9 cellular contexts compared by ENCODE assay signal in the genomic region with DNA sequence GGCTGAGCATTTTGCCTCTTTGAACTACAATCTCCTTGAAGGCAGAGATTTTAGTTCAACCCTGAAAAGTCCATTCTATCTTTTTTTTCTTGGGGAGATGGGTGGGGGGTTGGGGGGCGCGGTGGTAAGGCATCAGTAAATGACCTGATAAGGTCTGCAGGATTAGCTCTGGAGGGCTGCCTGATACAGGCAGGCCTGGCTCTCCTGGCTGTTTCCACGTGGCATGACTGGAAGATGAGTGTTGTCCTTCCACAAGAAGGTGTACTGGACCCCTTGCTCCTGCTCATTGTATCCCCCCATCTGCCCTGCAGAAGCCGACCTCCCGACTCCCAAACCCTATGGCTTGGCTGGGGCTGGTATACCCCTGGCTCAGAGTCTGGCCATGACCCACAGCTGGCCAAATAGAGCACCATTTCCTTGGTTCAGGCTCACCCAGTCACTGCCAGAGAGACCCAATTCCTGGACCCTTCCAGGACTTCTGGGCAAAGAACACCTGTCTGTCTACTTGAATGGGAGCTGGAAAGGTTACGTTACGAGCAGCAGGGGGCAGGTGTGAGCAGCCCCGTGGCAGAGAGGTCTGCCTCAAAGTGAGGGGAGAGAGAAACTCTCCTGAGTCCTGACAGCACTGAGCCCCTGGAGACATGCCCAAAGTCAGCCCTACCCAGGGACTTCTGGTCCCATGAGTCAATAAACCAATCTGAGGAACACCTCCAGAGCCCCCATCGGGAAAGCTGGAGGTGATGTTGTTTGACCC. TPM values are rescaled to one million over a fixed set of nuclear protein-coding genes. Genes with fewer than 3 reads are reported as not detected.
DNase-seq lines count a peak whose midpoint lies in the region; ATAC-seq and TF ChIP-seq lines count a peak whose summit lies in the region.
"Had no signal": no experiment of that assay in that cellular context is flagged by ENCODE, and none has a peak within 500 bp of the region (broad histone marks: within the 10 kb centered on the region; RNA-seq: fewer than 3 reads in every experiment).

No MANE protein-coding gene starts in this region.

- H3K27ac Mint-ChIP-seq in activated T-cell treated with anti-CD3 and anti-CD28 coated beads, Interleukin-2, amount 50 U/mL, for 72 hours = no peak overlapping the region
- no peak overlapping the region for H3K27ac Mint-ChIP-seq in glutamatergic neuron (ENCODE audit: unreplicated experiment)

- H3K4me1 Mint-ChIP-seq in activated T-cell treated with anti-CD3 and anti-CD28 coated beads, Interleukin-2, amount 50 U/mL, for 72 hours (ENCODE audit: low read depth) = peaks cover 74% of the 10 kb centered on the region
- no peaks in the 10 kb centered on the region for H3K4me1 Mint-ChIP-seq in glutamatergic neuron (ENCODE audit: low read depth, unreplicated experiment)

- DNase-seq in DND-41 (peak; percentile 56), MG63 (peak; percentile 70), glutamatergic neuron (peak; percentile 45), NCI-H2107 (lab: John Stamatoyannopoulos, UW) (no peak)
- peak; percentile 49 to 58 for DNase-seq in activated T-cell treated with anti-CD3 and anti-CD28 coated beads, Interleukin-2, amount 50 U/mL, for 72 hours
- DNase-seq in stimulated activated CD4-positive, alpha-beta T cell treated with anti-CD3 and anti-CD28 coated beads, Interleukin-4, amount 100 ng/mL, for 1 hour = peak; percentile 52

- H3K9me3 ChIP-seq in DND-41 (ENCODE audit: insufficient read depth, low read length, severe bottlenecking) (no peaks in the 10 kb centered on the region), MG63 (no peaks in the 10 kb centered on the region)

- H3K4me2 ChIP-seq in DND-41 (ENCODE audit: insufficient read depth, low read length) = no peak overlapping the region

- peaks cover 38% of the 10 kb centered on the region for H4K20me1 ChIP-seq in DND-41 (ENCODE audit: insufficient read depth, low read length)

- no peak overlapping the region for H3K9ac ChIP-seq in DND-41 (ENCODE audit: low read depth, low read length)

- no peaks in the 10 kb centered on the region for H3K4me1 ChIP-seq in DND-41 (ENCODE audit: insufficient read depth, low read length)

- peaks cover 13% of the 10 kb centered on the region for H3K36me3 ChIP-seq in DND-41 (ENCODE audit: insufficient read depth, low read length)
- peaks cover 85% of the 10 kb centered on the region for H3K36me3 ChIP-seq in MG63

- no peak overlapping the region for H3K4me3 Mint-ChIP-seq in activated T-cell treated with anti-CD3 and anti-CD28 coated beads, Interleukin-2, amount 50 U/mL, for 72 hours
- H3K4me3 Mint-ChIP-seq in glutamatergic neuron (ENCODE audit: unreplicated experiment) = no peak overlapping the region

- ATAC-seq in DND-41 (ENCODE audit: insufficient read depth, low read depth) (peak; percentile 63; the same call in 2 of the 3 replicates), GM18519 (IDR thresholded peaks at IDR 0.05; ENCODE audit: low FRiP score, unreplicated experiment) (no peak), GM19023 (IDR thresholded peaks at IDR 0.05; ENCODE audit: unreplicated experiment) (no peak)
- ATAC-seq in activated T-cell treated with anti-CD3 and anti-CD28 coated beads, Interleukin-2, amount 50 U/mL, for 72 hours (replicated peaks in 1 of 2) = no peak

- H3K27me3 Mint-ChIP-seq in activated T-cell treated with anti-CD3 and anti-CD28 coated beads, Interleukin-2, amount 50 U/mL, for 72 hours (ENCODE audit: low read depth) = no peaks in the 10 kb centered on the region
- peaks cover 11% of the 10 kb centered on the region for H3K27me3 Mint-ChIP-seq in glutamatergic neuron (ENCODE audit: unreplicated experiment)

- no peak overlapping the region for H2AFZ ChIP-seq in DND-41 (ENCODE audit: low read depth, low read length)

- H3K36me3 Mint-ChIP-seq in activated T-cell treated with anti-CD3 and anti-CD28 coated beads, Interleukin-2, amount 50 U/mL, for 72 hours (ENCODE audit: insufficient read depth in 2 of 2) = peaks cover 0 to 1% of the 10 kb centered on the region in 2 donors
- no peaks in the 10 kb centered on the region for H3K36me3 Mint-ChIP-seq in glutamatergic neuron (ENCODE audit: unreplicated experiment)

- H3K27me3 ChIP-seq in DND-41 (ENCODE audit: insufficient read depth, low read length, poor library complexity) (no peaks in the 10 kb centered on the region), MG63 (no peaks in the 10 kb centered on the region)

- no peak overlapping the region for H3K27ac ChIP-seq in DND-41 (ENCODE audit: low read length)

- TF ChIP-seq CTCF in DND-41 (IDR thresholded peaks at IDR 0.05; ENCODE audit: borderline replicate concordance, extremely low read depth, low read length, poor library complexity, severe bottlenecking) (peak; percentile 68), glutamatergic neuron (IDR thresholded peaks at IDR 0.05; ENCODE audit: partially characterized antibody, unreplicated experiment) (peak; percentile 52)

- no peaks in the 10 kb centered on the region for H3K9me3 Mint-ChIP-seq in activated T-cell treated with anti-CD3 and anti-CD28 coated beads, Interleukin-2, amount 50 U/mL, for 72 hours
- H3K9me3 Mint-ChIP-seq in glutamatergic neuron (ENCODE audit: unreplicated experiment) = peaks cover 4% of the 10 kb centered on the region

- H3K4me3 ChIP-seq in DND-41 (ENCODE audit: low read depth in 1 of 2, low read length in 2 of 2) (no peak overlapping the region), MG63 (no peak overlapping the region)

- peaks cover 83% of the 10 kb centered on the region for H3K79me2 ChIP-seq in DND-41 (ENCODE audit: insufficient read depth, low read length)

RNA-seq across cellular contexts. Expression of gene DHRS3, which starts 17.0 kb away (rescaled TPM):
- total RNA-seq in MG63 (2014; rRNA removed; shearing (Covaris generic); ENCODE audit: low replicate concordance) = 229 and 317 TPM in 2 replicates
- 10 to 100 TPM; 60.4 to 65.3 TPM for total RNA-seq in activated T-cell treated with anti-CD3 and anti-CD28 coated beads, Interleukin-2, amount 50 U/mL, for 72 hours
- not detected for total RNA-seq in glutamatergic neuron (ENCODE audit: unreplicated experiment)

RNA-seq across cellular contexts. Expression of gene AADACL4, which starts 42.8 kb away (rescaled TPM):
- not detected in 2 replicates for total RNA-seq in MG63 (2014; rRNA removed; shearing (Covaris generic); ENCODE audit: low replicate concordance)
- not detected for total RNA-seq in activated T-cell treated with anti-CD3 and anti-CD28 coated beads, Interleukin-2, amount 50 U/mL, for 72 hours
- not detected for total RNA-seq in glutamatergic neuron (ENCODE audit: unreplicated experiment)
- total RNA-seq: renal cortical epithelial cell had no signal

Comparison
In these comparisons a context has a peak if more than half of its experiments do, and no peak if none do; other contexts are left out.
1. RNA of gene DHRS3, which starts 17.0 kb away (total RNA-seq): 229 to 317 TPM in MG63 and 60.4 to 65.3 TPM in activated T-cell treated with anti-CD3 and anti-CD28 coated beads, Interleukin-2, amount 50 U/mL, for 72 hours; not detected in glutamatergic neuron (single experiment); every median in the first group is over 10 times any median in the second.